In genomic region chr22:38411016-38411415, GRCh38 we compare ENCODE assay signal across 22 cellular contexts. TPM values are rescaled to one million over a fixed set of nuclear protein-coding genes. Genes with fewer than 3 reads are reported as not detected.
DNase-seq lines count a peak whose midpoint lies in the region; ATAC-seq lines count a peak whose summit lies in the region.
"Had no signal": no experiment of that assay in that cellular context is flagged by ENCODE, and none has a peak within 500 bp of the region (broad histone marks: within the 10 kb centered on the region; RNA-seq: fewer than 3 reads in every experiment).

No MANE protein-coding gene starts in this region.

- H3K27me3 ChIP-seq in Karpas-422 (ENCODE audit: low read length) = no peaks in the 10 kb centered on the region
- H3K27me3 ChIP-seq: Peyer's patch had no signal

- H3K4me2 ChIP-seq in Karpas-422 (ENCODE audit: low read depth, low read length, poor library complexity, severe bottlenecking) = no peak overlapping the region

- H3K9me3 ChIP-seq in Karpas-422 (ENCODE audit: low read length) = no peaks in the 10 kb centered on the region
- H3K9me3 ChIP-seq: Peyer's patch, SJSA1 had no signal

- ATAC-seq in GM19328 (IDR thresholded peaks at IDR 0.05; ENCODE audit: unreplicated experiment) (no peak), GM18907 (IDR thresholded peaks at IDR 0.05; ENCODE audit: unreplicated experiment) (no peak)
- ATAC-seq: CD8-positive, alpha-beta T cell; HCT116 had no signal

- no peak overlapping the region for H3K4me3 ChIP-seq in Karpas-422 (ENCODE audit: low read length)
- H3K4me3 ChIP-seq: Peyer's patch, SJSA1 had no signal

- H3K36me3 ChIP-seq in Karpas-422 (ENCODE audit: insufficient read depth, low read length) = no peaks in the 10 kb centered on the region
- H3K36me3 ChIP-seq: Peyer's patch, SJSA1 had no signal

- H3K9me2 ChIP-seq in Karpas-422 (replicated peaks; ENCODE audit: insufficient read depth, low read length) = no peaks in the 10 kb centered on the region

- no peak overlapping the region for H2AFZ ChIP-seq in Karpas-422 (ENCODE audit: low read length)

- no peak overlapping the region for H3K9ac ChIP-seq in Karpas-422 (ENCODE audit: low read length)

- no peaks in the 10 kb centered on the region for H4K20me1 ChIP-seq in Karpas-422 (ENCODE audit: insufficient read depth, low read depth, low read length)

- no peak overlapping the region for H3K27ac ChIP-seq in Karpas-422 (ENCODE audit: low read length)
- H3K27ac ChIP-seq: Peyer's patch, SJSA1 had no signal

- no peaks in the 10 kb centered on the region for H3K79me2 ChIP-seq in Karpas-422 (ENCODE audit: low read length)

- H3K4me1 ChIP-seq in Karpas-422 (ENCODE audit: low read length) = no peaks in the 10 kb centered on the region

- DNase-seq in activated CD8-positive, alpha-beta memory T cell treated with anti-CD3 and anti-CD28 coated beads for 24 hours = peak; percentile 15
- DNase-seq in activated CD8-positive, alpha-beta memory T cell treated with anti-CD3 and anti-CD28 coated beads, Interleukin-2, amount 50 U/mL, for 4 hours = no peak
- DNase-seq in Karpas-422 (peak; percentile 31), iPS-NIHi7 (ENCODE audit: extremely low spot score) (peak; percentile 1)
- peak; percentile 11 for DNase-seq in stimulated activated CD8-positive, alpha-beta memory T cell treated with anti-CD3 and anti-CD28 coated beads, Interleukin-4, amount 100 ng/mL, for 48 hours
- DNase-seq: 8988T, AML-193, C1 segment of cervical spinal cord, DND-41, KG1, NCI-H1105, NCI-H2029 treated with DMSO at 0.1 percent for 48 hours, NCI-H226, NCI-H510A treated with DMSO at 0.1 percent for 48 hours, NCI-H774 had no signal

RNA-seq across cellular contexts. Expression of gene KCNJ4, which starts 44.0 kb away (rescaled TPM):
- total RNA-seq in Karpas-422 (2014; rRNA removed; shearing (Covaris generic); ENCODE audit: low replicate concordance) = not detected in 2 replicates
- total RNA-seq: CD8-positive, alpha-beta T cell; OCI-LY7; Peyer's patch; SJSA1 had no signal

RNA-seq across cellular contexts. Expression of gene KDELR3, which starts 56.9 kb away (rescaled TPM):
- total RNA-seq in Karpas-422 (2014; rRNA removed; shearing (Covaris generic); ENCODE audit: low replicate concordance) = not detected in 2 replicates
- total RNA-seq: CD8-positive, alpha-beta T cell; OCI-LY7 had no signal
